ENCODE assay signal across 8 cellular contexts in the genomic region with DNA sequence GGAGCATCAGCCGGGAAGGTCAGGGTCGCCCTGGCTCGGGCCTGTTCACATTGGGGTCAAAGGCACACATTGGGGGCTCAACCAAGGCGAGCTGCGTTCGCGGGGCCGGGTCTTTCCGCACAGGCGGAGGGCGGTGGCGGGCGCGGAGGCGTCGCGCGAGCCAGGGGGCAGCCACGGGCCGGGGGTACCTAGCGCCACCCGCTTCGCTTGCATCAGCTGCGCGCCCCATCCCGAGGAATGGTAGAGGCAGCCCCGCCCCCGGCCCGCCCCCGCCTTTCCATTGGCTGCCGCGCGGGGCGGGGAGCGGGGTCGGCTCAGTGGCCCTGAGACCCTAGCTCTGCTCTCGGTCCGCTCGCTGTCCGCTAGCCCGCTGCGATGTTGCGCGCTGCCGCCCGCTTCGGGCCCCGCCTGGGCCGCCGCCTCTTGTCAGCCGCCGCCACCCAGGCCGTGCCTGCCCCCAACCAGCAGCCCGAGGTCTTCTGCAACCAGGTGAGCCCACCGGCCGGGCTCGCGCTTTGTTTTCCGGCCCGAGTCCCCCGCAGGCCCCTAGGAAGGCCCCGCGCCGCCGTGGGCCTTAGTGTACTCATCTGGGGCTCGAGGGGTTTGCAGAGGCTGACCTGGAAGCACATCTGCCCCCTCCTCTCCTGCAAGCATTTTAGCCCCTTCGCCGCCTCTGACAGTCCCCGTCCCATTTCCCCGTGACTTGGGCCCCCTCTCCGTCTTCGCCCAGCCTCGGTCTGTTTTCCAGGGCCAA. TPM values are rescaled to one million over a fixed set of nuclear protein-coding genes. Genes with fewer than 3 reads are reported as not detected.
DNase-seq lines count a peak whose midpoint lies in the region; ATAC-seq and TF ChIP-seq lines count a peak whose summit lies in the region.

TSS of gene ALDH2 (plus strand) at position 326 of the 754 bp plus-strand sequence. CDS start at position 376, 50 bp downstream.

- intact Hi-C loops in Caco-2 (cut with micrococcal nuclease; ENCODE audit: unreplicated experiment), result loop anchor here (1.0 kb wide), 2 partner anchors 9 to 47 kb away; no protein-coding TSS in a partner anchor
- intact Hi-C loops in upper lobe of right lung (cut with DNase I), result no loop called here

- no peaks in the 10 kb centered on the region for H3K9me2 ChIP-seq in GM23338 (ENCODE audit: insufficient read depth)

- H3K4me3 ChIP-seq in Caco-2 (ENCODE audit: low read depth, low read length) (peak within 1 kb of the TSS; percentile 67), GM23338 (peak within 1 kb of the TSS; percentile 75), neuron (ENCODE audit: low read length) (peak within 1 kb of the TSS; percentile 55), upper lobe of right lung (peak within 1 kb of the TSS; percentile 79)

- H3K4me3 Mint-ChIP-seq in Caco-2 (ENCODE audit: unreplicated experiment) (peak within 1 kb of the TSS; percentile 96), GM23338 (peak within 1 kb of the TSS; percentile 94)

- H3K27me3 ChIP-seq in Caco-2 (replicated peaks; ENCODE audit: control insufficient read depth, insufficient read depth, low read length) (no peaks in the 10 kb centered on the region), GM23338 (ENCODE audit: insufficient read depth) (no peaks in the 10 kb centered on the region), neuron (ENCODE audit: insufficient read depth, low read length) (no peaks in the 10 kb centered on the region), upper lobe of right lung (no peaks in the 10 kb centered on the region)

- H3K36me3 ChIP-seq in Caco-2 (ENCODE audit: control insufficient read depth, insufficient read depth, low read length) (no peaks in the 10 kb centered on the region), GM23338 (ENCODE audit: insufficient read depth) (no peaks in the 10 kb centered on the region), neuron (ENCODE audit: insufficient read depth, low read length) (no peaks in the 10 kb centered on the region), upper lobe of right lung (no peaks in the 10 kb centered on the region)

- BruUV-seq in Caco-2 (replicated peaks; lab: Mats Ljungman, UMichigan), result no TSS peak

- H3K9me3 ChIP-seq in Caco-2 (no peaks in the 10 kb centered on the region), neuron (ENCODE audit: low read length) (no peaks in the 10 kb centered on the region), upper lobe of right lung (no peaks in the 10 kb centered on the region)

- H3F3A ChIP-seq in GM23338 (replicated peaks; ENCODE audit: low read depth), result 0 out of 2 replicates have a peak, but pooled peaks cover 8% of the 10 kb centered on the region

- peak within 1 kb of the TSS; percentile 92 for H3K4me2 ChIP-seq in GM23338

- H3K9me3 Mint-ChIP-seq in Caco-2 (ENCODE audit: unreplicated experiment) (no peaks in the 10 kb centered on the region), GM23338 (peaks cover 14% of the 10 kb centered on the region; the same call in 2 of the 3 replicates)

- no peaks in the 10 kb centered on the region for H3K27me3 Mint-ChIP-seq in Caco-2 (ENCODE audit: insufficient read depth, unreplicated experiment)
- H3K27me3 Mint-ChIP-seq in GM23338 (ENCODE audit: insufficient read depth, low read depth, poor library complexity), result peaks cover 19% of the 10 kb centered on the region

- peaks cover 14% of the 10 kb centered on the region for H3K4me1 Mint-ChIP-seq in Caco-2 (ENCODE audit: low read depth, unreplicated experiment)
- peaks cover 15% of the 10 kb centered on the region for H3K4me1 Mint-ChIP-seq in GM23338

- POLR2A ChIA-PET in Caco-2 (lab: Charles Lee), result interaction anchor here (0.6 to 2.2 kb wide), 8 partner anchors 8 to 752 kb away, joined by 3 to 21 read pairs (median 4); partner anchors contain the start of gene MAPKAPK5

- ATAC-seq in GM23338, result peak; percentile 94
- peak; percentile 98 for ATAC-seq in upper lobe of right lung

- peaks cover 34% of the 10 kb centered on the region for H3K79me2 ChIP-seq in GM23338 (replicated peaks; ENCODE audit: insufficient read depth)

- TF ChIP-seq CTCF in Caco-2 (IDR thresholded peaks at IDR 0.05; ENCODE audit: insufficient read depth in 1 of 2, low read depth in 1 of 2, low read length in 1 of 2, severe bottlenecking in 1 of 2, unreplicated experiment in 1 of 2), result peak in 1 of 2 experiments; percentile 31
- peak in 1 of 2 experiments; percentile 23; a peak in 1 of 4 replicates for TF ChIP-seq CTCF in GM23338 (conservative IDR thresholded peaks at IDR 0.05; ENCODE audit: low read depth in 2 of 2)
- no peak for TF ChIP-seq CTCF in upper lobe of right lung (IDR thresholded peaks at IDR 0.05)

- H4K20me1 ChIP-seq in GM23338 (replicated peaks; ENCODE audit: insufficient read depth), result peaks cover 6% of the 10 kb centered on the region

- H3K27ac Mint-ChIP-seq in Caco-2 (ENCODE audit: unreplicated experiment) (peak within 1 kb of the TSS; percentile 91), GM23338 (peak within 1 kb of the TSS; percentile 96)

- H3K27ac ChIP-seq in GM23338 (ENCODE audit: low read depth) (peak within 1 kb of the TSS; percentile 85; the same call in 1 of the 2 replicates), upper lobe of right lung (peak within 1 kb of the TSS; percentile 94)

- H3K36me3 Mint-ChIP-seq in Caco-2 (ENCODE audit: insufficient read depth, unreplicated experiment), result peaks cover 34% of the 10 kb centered on the region
- peaks cover 20% of the 10 kb centered on the region for H3K36me3 Mint-ChIP-seq in GM23338 (ENCODE audit: low read depth)

- peaks cover 17% of the 10 kb centered on the region for H3K4me1 ChIP-seq in Caco-2
- peaks cover 12% of the 10 kb centered on the region for H3K4me1 ChIP-seq in GM23338 (ENCODE audit: insufficient read depth)
- peaks cover 15% of the 10 kb centered on the region for H3K4me1 ChIP-seq in neuron (ENCODE audit: insufficient read depth, low read length)
- peaks cover 50% of the 10 kb centered on the region for H3K4me1 ChIP-seq in upper lobe of right lung

- H2AFZ ChIP-seq in GM23338 (peak within 1 kb of the TSS; percentile 79), neuron (ENCODE audit: low read depth, low read length) (peak within 1 kb of the TSS; percentile 75)

- CTCF ChIA-PET in Caco-2 (lab: Charles Lee), result interaction anchor here (0.7 to 1.2 kb wide), 3 partner anchors 9 to 49 kb away, joined by 3 to 11 read pairs (median 6); no protein-coding TSS in a partner anchor

- peak; percentile 85 to 90 for DNase-seq in Caco-2
- DNase-seq in GM23338 (ENCODE audit: low spot score), result peak; percentile 96
- peak; percentile 83 for DNase-seq in NCI-H69 (lab: John Stamatoyannopoulos, UW)
- peak; percentile 48 for DNase-seq in activated naive CD4-positive, alpha-beta T cell treated with anti-CD3 and anti-CD28 coated beads, Interleukin-2, amount 50 U/mL, for 16 hours
- peak; percentile 84 for DNase-seq in germinal center (ENCODE audit: low spot score)
- peak; percentile 92 for DNase-seq in upper lobe of right lung
- DNase-seq in SIG-M5 treated with dmso at 0.1 percent for 504 hours (lab: John Stamatoyannopoulos, UW; ENCODE audit: unreplicated experiment), result no peak

TF ChIP-seq in GM23338, 12 proteins besides CTCF, POLR2A, EP300 and RAD21:
- TF ChIP-seq POLR2AphosphoS5 (IDR thresholded peaks at IDR 0.05; ENCODE audit: low read depth) (peak; percentile 92), EZH2phosphoT487 (IDR thresholded peaks at IDR 0.05; ENCODE audit: unreplicated experiment) (no peak), ZNF114 (CRISPR knock-in tag; IDR thresholded peaks at IDR 0.05) (no peak), CREB1 (CRISPR knock-in tag; IDR thresholded peaks at IDR 0.05; ENCODE audit: low read depth) (peak; percentile 23; the same call in 1 of the 2 replicates)

RNA-seq across cellular contexts. Expression of gene ALDH2, which starts in this region (rescaled TPM):
- 170 and 196 TPM in 2 replicates for total RNA-seq in Caco-2 (2022)
- total RNA-seq in GM23338 (2014; rRNA removed; shearing (Covaris generic)), result 7.9 and 14.9 TPM in 2 replicates
- 48.5 and 50.5 TPM in 2 replicates for polyA plus RNA-seq in GM23338 (2016; fragmentation: Nextera tagmentation; extraction: Ambion mirVana)
- total RNA-seq in upper lobe of right lung, result 329 TPM

Comparison
In these comparisons a context has a peak if more than half of its experiments do, and no peak if none do; other contexts are left out.
1. RNA of gene ALDH2 (total RNA-seq): 329 TPM in upper lobe of right lung (single experiment) and 170 to 196 TPM in Caco-2; 7.9 to 14.9 TPM in GM23338; every median in the first group is over 10 times any median in the second.
2. Peak in every context shown above with its lines, with median percentiles within 50 percentile points of each other: H3K4me3 ChIP-seq.